Comparison of ENCODE assay signal across 13 cellular contexts in genomic region chr1:42332877-42333276, GRCh38. TPM values are rescaled to one million over a fixed set of nuclear protein-coding genes. Genes with fewer than 3 reads are reported as not detected.
DNase-seq lines count a peak whose midpoint lies in the region; ATAC-seq and TF ChIP-seq lines count a peak whose summit lies in the region.
"Had no signal": no experiment of that assay in that cellular context is flagged by ENCODE, and none has a peak within 500 bp of the region (broad histone marks: within the 10 kb centered on the region; RNA-seq: fewer than 3 reads in every experiment).

No MANE protein-coding gene starts in this region.

- peak overlapping the region; percentile 26 for H3K27ac Mint-ChIP-seq in central memory CD8-positive, alpha-beta T cell (ENCODE audit: low read depth)
- no peak overlapping the region for H3K27ac Mint-ChIP-seq in neural progenitor cell

- no peaks in the 10 kb centered on the region for H3K9me2 ChIP-seq in DOHH2 (replicated peaks; ENCODE audit: control insufficient read depth, low read length)

- H3K4me1 ChIP-seq in DOHH2 (ENCODE audit: control insufficient read depth, low read length) (peaks cover 25% of the 10 kb centered on the region), KMS-11 (ENCODE audit: low read depth, poor library complexity, severe bottlenecking) (peaks cover 17% of the 10 kb centered on the region), neural progenitor cell (peaks cover 29% of the 10 kb centered on the region)

- H3K27ac ChIP-seq in DOHH2 (ENCODE audit: low read depth, low read length) (no peak overlapping the region), KMS-11 (no peak overlapping the region), neural progenitor cell (no peak overlapping the region)
- H3K27ac ChIP-seq: parathyroid adenoma had no signal

- H3K9me3 Mint-ChIP-seq in central memory CD8-positive, alpha-beta T cell, result no peaks in the 10 kb centered on the region
- no peaks in the 10 kb centered on the region for H3K9me3 Mint-ChIP-seq in neural progenitor cell

- peaks cover 16% of the 10 kb centered on the region for H3K36me3 Mint-ChIP-seq in central memory CD8-positive, alpha-beta T cell (ENCODE audit: insufficient read depth)
- peaks cover 3% of the 10 kb centered on the region for H3K36me3 Mint-ChIP-seq in neural progenitor cell

- no peak for DNase-seq in central memory CD8-positive, alpha-beta T cell (ENCODE audit: low spot score in 2 of 2)
- DNase-seq in neural progenitor cell (ENCODE audit: low spot score) (no peak), NCI-H748 (lab: John Stamatoyannopoulos, UW; ENCODE audit: unreplicated experiment) (no peak)
- no peak for DNase-seq in activated CD4-positive, alpha-beta T cell treated with anti-CD3 and anti-CD28 coated beads, Interleukin-2, amount 50 U/mL, for 1 hour
- DNase-seq: activated CD4-positive, alpha-beta T cell treated with anti-CD3 and anti-CD28 coated beads, Interleukin-2, amount 50 U/mL, for 48 hours; islet precursor cell; NCI-H2227 treated with DMSO at 0.1 percent for 48 hours; tibial artery had no signal

- TF ChIP-seq CTCF in DOHH2 (IDR thresholded peaks at IDR 0.05; ENCODE audit: low read depth, low read length, poor library complexity, severe bottlenecking) (no peak), KMS-11 (conservative IDR thresholded peaks at IDR 0.05; ENCODE audit: low read depth, low read length) (no peak), neural progenitor cell (IDR thresholded peaks at IDR 0.05) (no peak)

- H3K27me3 Mint-ChIP-seq in central memory CD8-positive, alpha-beta T cell, result no peaks in the 10 kb centered on the region
- H3K27me3 Mint-ChIP-seq in neural progenitor cell (ENCODE audit: insufficient read depth, low read depth), result peaks cover 2% of the 10 kb centered on the region

- H3K9ac ChIP-seq in KMS-11, result no peak overlapping the region
- peak overlapping the region; percentile 78 for H3K9ac ChIP-seq in neural progenitor cell
- H3K9ac ChIP-seq: parathyroid adenoma had no signal

- H3K4me1 Mint-ChIP-seq in central memory CD8-positive, alpha-beta T cell, result peaks cover 75% of the 10 kb centered on the region
- H3K4me1 Mint-ChIP-seq in neural progenitor cell, result peaks cover 23% of the 10 kb centered on the region

- H3K27me3 ChIP-seq in DOHH2 (ENCODE audit: control insufficient read depth, low read length), result no peaks in the 10 kb centered on the region
- H3K27me3 ChIP-seq in KMS-11 (ENCODE audit: insufficient read depth, low read depth), result no peaks in the 10 kb centered on the region
- H3K27me3 ChIP-seq in neural progenitor cell, result no peaks in the 10 kb centered on the region
- H3K27me3 ChIP-seq: tibial artery had no signal

- peak overlapping the region; percentile 93 for H3K4me3 Mint-ChIP-seq in central memory CD8-positive, alpha-beta T cell
- H3K4me3 Mint-ChIP-seq in neural progenitor cell, result peak overlapping the region; percentile 92

- no peak for ATAC-seq in central memory CD8-positive, alpha-beta T cell (replicated peaks; ENCODE audit: extremely low read depth, poor library complexity, severe bottlenecking)
- ATAC-seq in GM21526 (IDR thresholded peaks at IDR 0.05; ENCODE audit: low FRiP score, unreplicated experiment), result no peak
- no peak for ATAC-seq in HG03520 (IDR thresholded peaks at IDR 0.05; ENCODE audit: unreplicated experiment)

- H3K4me3 ChIP-seq in DOHH2 (ENCODE audit: low read length) (peak overlapping the region; percentile 83), KMS-11 (IDR thresholded peaks at IDR 0.05; ENCODE audit: insufficient read depth, low read depth, low read length) (no peak overlapping the region), neural progenitor cell (peak overlapping the region; percentile 84)

- H3K9me3 ChIP-seq in DOHH2 (ENCODE audit: control insufficient read depth, insufficient read depth, low read length) (no peaks in the 10 kb centered on the region), neural progenitor cell (ENCODE audit: low read depth) (no peaks in the 10 kb centered on the region)
- H3K9me3 ChIP-seq: tibial artery had no signal

- H3K36me3 ChIP-seq in DOHH2 (ENCODE audit: control insufficient read depth, low read length), result peaks cover 3% of the 10 kb centered on the region; the same call in 1 of the 2 replicates
- H3K36me3 ChIP-seq in KMS-11 (ENCODE audit: insufficient read depth), result no peaks in the 10 kb centered on the region
- H3K36me3 ChIP-seq in neural progenitor cell, result no peaks in the 10 kb centered on the region
- H3K36me3 ChIP-seq: tibial artery had no signal

- H3K79me2 ChIP-seq in DOHH2 (ENCODE audit: control insufficient read depth, low read length), result peaks cover 83% of the 10 kb centered on the region
- H3K79me2 ChIP-seq in KMS-11 (ENCODE audit: insufficient read depth, low read depth), result peaks cover 70% of the 10 kb centered on the region
- H3K79me2 ChIP-seq in neural progenitor cell (ENCODE audit: low read depth), result peaks cover 71% of the 10 kb centered on the region

- H4K20me1 ChIP-seq in DOHH2 (ENCODE audit: control insufficient read depth, insufficient read depth, low read depth, low read length) (peaks cover 23% of the 10 kb centered on the region; the same call in 1 of the 2 replicates), KMS-11 (ENCODE audit: insufficient read depth) (peaks cover 7% of the 10 kb centered on the region), neural progenitor cell (ENCODE audit: low read depth) (peaks cover 66% of the 10 kb centered on the region)

- peak overlapping the region; percentile 82 for H3K4me2 ChIP-seq in DOHH2 (ENCODE audit: low read length)
- peak overlapping the region; percentile 76; the same call in 1 of the 2 replicates for H3K4me2 ChIP-seq in KMS-11
- peak overlapping the region; percentile 83 for H3K4me2 ChIP-seq in neural progenitor cell

- H2AFZ ChIP-seq in KMS-11 (ENCODE audit: low read depth), result no peak overlapping the region
- no peak overlapping the region for H2AFZ ChIP-seq in neural progenitor cell (replicated peaks)
- H2AFZ ChIP-seq: parathyroid adenoma had no signal

- H3F3A ChIP-seq in DOHH2 (ENCODE audit: control insufficient read depth, insufficient read depth), result no peaks in the 10 kb centered on the region; the same call in 1 of the 2 replicates
- peaks cover 39% of the 10 kb centered on the region for H3F3A ChIP-seq in neural progenitor cell (ENCODE audit: low read depth)

RNA-seq across cellular contexts. Expression of gene FOXJ3, which starts 2.2 kb away (rescaled TPM):
- total RNA-seq in neural progenitor cell (ENCODE audit: low replicate concordance), result 48.8 and 58.5 TPM in 2 replicates

RNA-seq across cellular contexts. Expression of gene RIMKLA, which starts 47.7 kb away (rescaled TPM):
- total RNA-seq in neural progenitor cell (ENCODE audit: low replicate concordance), result 5.1 and 5.4 TPM in 2 replicates
